ENCODE assay signal across 24 cellular contexts in the genomic region with DNA sequence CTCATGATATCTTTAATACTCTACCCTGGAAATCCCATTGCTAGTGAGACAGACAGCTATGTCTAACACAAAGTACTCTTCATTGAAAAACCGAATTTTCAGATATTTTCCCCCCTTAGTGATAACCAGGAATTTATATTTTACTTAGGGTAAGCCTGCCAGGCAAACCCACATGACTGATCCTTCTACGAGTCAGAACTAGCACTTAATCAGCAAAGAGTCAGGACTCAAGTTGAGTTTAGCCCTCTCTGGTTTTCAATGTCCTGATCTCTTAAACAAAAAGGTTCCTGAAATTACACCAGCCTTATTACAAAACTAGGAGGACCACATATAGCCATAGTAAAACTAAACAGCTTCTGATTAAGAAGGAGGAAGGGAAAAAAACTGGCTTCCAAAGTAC. TPM values are rescaled to one million over a fixed set of nuclear protein-coding genes. Genes with fewer than 3 reads are reported as not detected.
DNase-seq lines count a peak whose midpoint lies in the region; ATAC-seq and TF ChIP-seq lines count a peak whose summit lies in the region.
"Had no signal": no experiment of that assay in that cellular context is flagged by ENCODE, and none has a peak within 500 bp of the region (broad histone marks: within the 10 kb centered on the region; RNA-seq: fewer than 3 reads in every experiment).

No MANE protein-coding gene starts in this region.

- TF ChIP-seq CTCF in WERI-Rb-1 (IDR thresholded peaks at IDR 0.05; ENCODE audit: low read depth, low read length) (no peak), foreskin fibroblast (IDR thresholded peaks at IDR 0.05; ENCODE audit: low read depth, low read length) (no peak), osteocyte (IDR thresholded peaks at IDR 0.05) (no peak)

- H3K4me3 ChIP-seq in WERI-Rb-1 (ENCODE audit: low read depth, low read length) = no peak overlapping the region
- H3K4me3 ChIP-seq in foreskin fibroblast (ENCODE audit: low read depth in 1 of 2, low read length in 2 of 2) = no peak overlapping the region
- H3K4me3 ChIP-seq: dorsolateral prefrontal cortex, pancreas, SK-N-MC, skin epidermis, vagina had no signal

- peak; percentile 14 for DNase-seq in HCEC 1CT
- no peak for DNase-seq in WERI-Rb-1
- peak; percentile 31 to 62 for DNase-seq in foreskin fibroblast
- DNase-seq in osteocyte (ENCODE audit: extremely low spot score, unreplicated experiment) = no peak
- DNase-seq in stimulated activated CD4-positive, alpha-beta T cell treated with anti-CD3 and anti-CD28 coated beads, Interleukin-4, amount 100 ng/mL, for 4 hours = no peak
- no peak for DNase-seq in Kasumi-1 (lab: John Stamatoyannopoulos, UW)
- DNase-seq: activated CD4-positive, alpha-beta T cell treated with anti-CD3 and anti-CD28 coated beads, Interleukin-2, amount 50 U/mL, for 48 hours; activated effector memory CD4-positive, alpha-beta T cell treated with anti-CD3 and anti-CD28 coated beads, Interleukin-2, amount 50 U/mL, for 16 hours; C1 segment of cervical spinal cord; DMS 273 treated with DMSO at 0.1 percent for 48 hours; dorsolateral prefrontal cortex; hypothalamus; islet precursor cell; naive B cell; NCI-H1436 treated with DMSO at 0.1 percent for 48 hours; pancreas; RPMI8226; stimulated activated naive B cell treated with anti-CD40 and anti-IgM and Interleukin-4, amounts not matched to agents 10 μg/mL and 1 μg/mL and 100 μg/mL, for 72 hours had no signal

- H3K27ac ChIP-seq in WERI-Rb-1 = 0 out of 2 replicates have a peak overlapping the region, but pooled peaks have one; percentile 25
- H3K27ac ChIP-seq: dorsolateral prefrontal cortex, pancreas, SK-N-MC, skin epidermis, vagina had no signal

- no peaks in the 10 kb centered on the region for H3K9me3 ChIP-seq in WERI-Rb-1 (ENCODE audit: severe bottlenecking)
- H3K9me3 ChIP-seq: pancreas, vagina had no signal

- peak overlapping the region; percentile 54 for H3K27ac Mint-ChIP-seq in osteocyte (ENCODE audit: unreplicated experiment)
- H3K27ac Mint-ChIP-seq: naive B cell; stimulated activated naive B cell treated with anti-CD40 and anti-IgM and Interleukin-4, amounts not matched to agents 10 μg/mL and 1 μg/mL and 100 μg/mL, for 72 hours; T-helper 2 cell treated with Interferon-gamma antibody and Interleukin-4, amounts not matched to agents 5 μg/mL and 100 μg/mL, for 36 hours had no signal

- no peak for ATAC-seq in GM18867 (IDR thresholded peaks at IDR 0.05; ENCODE audit: unreplicated experiment)
- ATAC-seq in HG03095 (IDR thresholded peaks at IDR 0.05; ENCODE audit: unreplicated experiment) = no peak
- ATAC-seq: pancreas; stimulated activated naive B cell treated with anti-CD40 and anti-IgM and Interleukin-4, amounts not matched to agents 10 μg/mL and 1 μg/mL and 100 μg/mL, for 72 hours had no signal

- H3K4me3 Mint-ChIP-seq in osteocyte (ENCODE audit: unreplicated experiment) = no peak overlapping the region
- H3K4me3 Mint-ChIP-seq: naive B cell; stimulated activated naive B cell treated with anti-CD40 and anti-IgM and Interleukin-4, amounts not matched to agents 10 μg/mL and 1 μg/mL and 100 μg/mL, for 72 hours; T-helper 2 cell treated with Interferon-gamma antibody and Interleukin-4, amounts not matched to agents 5 μg/mL and 100 μg/mL, for 36 hours had no signal

- no peaks in the 10 kb centered on the region for H3K27me3 ChIP-seq in WERI-Rb-1 (ENCODE audit: insufficient read depth, low read depth, severe bottlenecking)
- H3K27me3 ChIP-seq: dorsolateral prefrontal cortex, pancreas, vagina had no signal

- no peaks in the 10 kb centered on the region for H3K27me3 Mint-ChIP-seq in osteocyte (ENCODE audit: unreplicated experiment)
- H3K27me3 Mint-ChIP-seq: naive B cell had no signal

- peaks cover 71% of the 10 kb centered on the region for H3K4me1 Mint-ChIP-seq in osteocyte (ENCODE audit: unreplicated experiment)

- no peaks in the 10 kb centered on the region for H3K9me3 Mint-ChIP-seq in osteocyte (ENCODE audit: unreplicated experiment)
- H3K9me3 Mint-ChIP-seq: T-helper 2 cell treated with Interferon-gamma antibody and Interleukin-4, amounts not matched to agents 5 μg/mL and 100 μg/mL, for 36 hours had no signal

- H3K36me3 ChIP-seq in WERI-Rb-1 = peaks cover 2% of the 10 kb centered on the region; the same call in 1 of the 2 replicates
- H3K36me3 ChIP-seq: pancreas, vagina had no signal

- peaks cover 18% of the 10 kb centered on the region for H3K36me3 Mint-ChIP-seq in osteocyte (ENCODE audit: unreplicated experiment)

RNA-seq across cellular contexts. Expression of gene ENAH, which starts 56.8 kb away (rescaled TPM):
- total RNA-seq in osteocyte = 232 and 233 TPM in 2 replicates

Comparison
In these comparisons a context has a peak if more than half of its experiments do, and no peak if none do; other contexts are left out.
1. DNase-seq: peak in HCEC 1CT (single experiment) and foreskin fibroblast (2 of 2); none in WERI-Rb-1 (single experiment), osteocyte (single experiment), stimulated activated CD4-positive, alpha-beta T cell treated with anti-CD3 and anti-CD28 coated beads, Interleukin-4, amount 100 ng/mL, for 4 hours (0 of 2) and Kasumi-1 (0 of 2).